Comparison of ENCODE assay signal across 1 cellular context in the genomic region with DNA sequence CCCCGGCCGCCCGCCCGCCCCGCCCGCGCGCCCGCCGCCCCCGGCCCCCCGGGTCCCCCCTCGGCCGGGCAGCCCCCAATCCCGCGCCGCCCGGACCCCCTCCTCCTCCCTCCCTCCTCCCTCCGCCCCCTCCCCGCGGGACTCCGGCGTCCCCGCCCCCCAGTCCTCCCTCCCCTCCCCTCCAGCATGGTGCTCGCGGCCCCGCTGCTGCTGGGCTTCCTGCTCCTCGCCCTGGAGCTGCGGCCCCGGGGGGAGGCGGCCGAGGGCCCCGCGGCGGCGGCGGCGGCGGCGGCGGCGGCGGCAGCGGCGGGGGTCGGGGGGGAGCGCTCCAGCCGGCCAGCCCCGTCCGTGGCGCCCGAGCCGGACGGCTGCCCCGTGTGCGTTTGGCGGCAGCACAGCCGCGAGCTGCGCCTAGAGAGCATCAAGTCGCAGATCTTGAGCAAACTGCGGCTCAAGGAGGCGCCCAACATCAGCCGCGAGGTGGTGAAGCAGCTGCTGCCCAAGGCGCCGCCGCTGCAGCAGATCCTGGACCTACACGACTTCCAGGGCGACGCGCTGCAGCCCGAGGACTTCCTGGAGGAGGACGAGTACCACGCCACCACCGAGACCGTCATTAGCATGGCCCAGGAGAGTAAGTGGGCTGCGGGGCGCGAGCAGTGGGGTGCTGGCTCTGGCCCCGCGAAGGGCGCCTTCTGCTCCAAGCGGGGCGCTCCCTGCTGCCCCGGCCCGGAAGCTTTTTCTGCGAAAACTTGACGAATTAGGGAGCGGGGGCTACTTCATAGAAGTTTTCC.
TF ChIP-seq lines count a peak whose summit lies in the region.

No MANE protein-coding gene starts in this region.

TF ChIP-seq in IMR-90, 13 proteins besides CTCF, POLR2A, EP300 and RAD21:
- TF ChIP-seq USF2 (IDR thresholded peaks at IDR 0.05; ENCODE audit: low read depth, low read length) (no peak), CHD1 (IDR thresholded peaks at IDR 0.05; ENCODE audit: low read depth, low read length) (no peak), MAZ (IDR thresholded peaks at IDR 0.05; ENCODE audit: borderline replicate concordance, low read depth, low read length) (peak; percentile 64; the same call in 1 of the 2 replicates), RCOR1 (IDR thresholded peaks at IDR 0.05; ENCODE audit: insufficient replicate concordance, low read length) (no peak), ELK1 (IDR thresholded peaks at IDR 0.05; ENCODE audit: borderline replicate concordance, low read depth, low read length) (no peak), SMC3 (IDR thresholded peaks at IDR 0.05; ENCODE audit: low read depth, low read length) (no peak), BHLHE40 (IDR thresholded peaks at IDR 0.05; ENCODE audit: low read depth, low read length) (peak; percentile 7; the same call in 1 of the 2 replicates), MXI1 (IDR thresholded peaks at IDR 0.05; ENCODE audit: borderline replicate concordance, low read depth, low read length) (peak; percentile 75; the same call in 1 of the 2 replicates)
